1 cellular context compared by ENCODE assay signal in the genomic region with DNA sequence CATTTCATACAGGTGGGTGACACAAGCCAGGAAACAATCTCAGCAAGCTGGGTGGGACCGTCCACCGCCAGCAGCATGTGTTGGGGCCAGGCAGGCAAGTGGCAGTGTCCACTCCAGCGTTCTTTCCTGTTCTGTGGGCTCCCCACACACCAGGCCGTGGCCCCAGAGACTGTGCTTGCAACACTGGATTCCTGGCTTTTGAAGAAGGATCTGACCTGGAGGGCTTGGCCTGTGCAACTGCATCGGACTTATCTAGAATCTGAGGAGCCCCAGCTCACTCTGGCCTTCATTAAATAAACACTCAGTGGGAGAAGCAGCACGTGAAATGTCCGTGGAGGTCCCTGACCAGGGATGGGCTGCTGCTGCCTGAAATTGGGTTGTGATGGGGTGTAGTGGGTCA.
TF ChIP-seq lines count a peak whose summit lies in the region.

No MANE protein-coding gene starts in this region.

TF ChIP-seq in endothelial cell of umbilical vein, 7 proteins besides CTCF, POLR2A, EP300 and RAD21:
- TF ChIP-seq, protein P1, sequence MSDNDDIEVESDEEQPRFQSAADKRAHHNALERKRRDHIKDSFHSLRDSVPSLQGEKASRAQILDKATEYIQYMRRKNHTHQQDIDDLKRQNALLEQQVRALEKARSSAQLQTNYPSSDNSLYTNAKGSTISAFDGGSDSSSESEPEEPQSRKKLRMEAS (IDR thresholded peaks at IDR 0.05; ENCODE audit: insufficient read depth, insufficient read length) = no peak
- TF ChIP-seq GATA2 (IDR thresholded peaks at IDR 0.05; ENCODE audit: insufficient read depth, insufficient read length, low read depth, low read length) (no peak), FOS (IDR thresholded peaks at IDR 0.05; ENCODE audit: borderline replicate concordance, insufficient read depth, low read length) (no peak), POLR2AphosphoS5 (IDR thresholded peaks at IDR 0.05; ENCODE audit: insufficient read depth, low read depth, low read length) (no peak), EZH2 (IDR thresholded peaks at IDR 0.05; ENCODE audit: borderline replicate concordance, low read depth, low read length, severe bottlenecking) (no peak), MYC (IDR thresholded peaks at IDR 0.05; ENCODE audit: low read depth, low read length) (no peak), JUN (IDR thresholded peaks at IDR 0.05; ENCODE audit: borderline replicate concordance, insufficient read depth, insufficient read length, low read depth) (no peak)
